ENCODE assay signal across 8 cellular contexts in genomic region chr9:83623634-83623991, GRCh38. TPM values are rescaled to one million over a fixed set of nuclear protein-coding genes. Genes with fewer than 3 reads are reported as not detected.
A peak's percentile ranks its signal among the peaks of the same experiment; 100 is the strongest.
DNase-seq lines count a peak whose midpoint lies in the region; ATAC-seq and TF ChIP-seq lines count a peak whose summit lies in the region.

No MANE protein-coding gene starts in this region.

- H2AFZ ChIP-seq in neuron (ENCODE audit: low read depth, low read length) = peak overlapping the region; percentile 56

- H3K9me3 Mint-ChIP-seq in activated naive CD4-positive, alpha-beta T cell treated with anti-CD3 and anti-CD28 coated beads, Interleukin-2, amount 10 ng/mL, durations not matched to agents 7 days and 5 days = no peaks in the 10 kb centered on the region

- H3K4me3 ChIP-seq in esophagus muscularis mucosa = peak overlapping the region; percentile 79 to 97 (median 94)
- peak overlapping the region; percentile 54 for H3K4me3 ChIP-seq in neuron (ENCODE audit: low read length)

- H3K27ac Mint-ChIP-seq in activated naive CD4-positive, alpha-beta T cell treated with anti-CD3 and anti-CD28 coated beads, Interleukin-2, amount 10 ng/mL, durations not matched to agents 7 days and 5 days = peak overlapping the region; percentile 96

- H3K27ac ChIP-seq in esophagus muscularis mucosa (replicated peaks in 1 of 4) = peak overlapping the region; percentile 87 to 92 (median 88)

- intact Hi-C loops in esophagus muscularis mucosa (cut with DNase I) (loop anchor here (2.0 to 5.0 kb wide), 2 partner anchors 83 to 294 kb away; partner anchors contain the start of gene UBQLN1), posterior vena cava (cut with DNase I) (no loop called here)

- 3% methylated on average over 5 of the region's 5 CpGs for WGBS in esophagus muscularis mucosa

- peak overlapping the region; percentile 90 for H3K4me3 Mint-ChIP-seq in activated naive CD4-positive, alpha-beta T cell treated with anti-CD3 and anti-CD28 coated beads, Interleukin-2, amount 10 ng/mL, durations not matched to agents 7 days and 5 days

- CTCF ChIA-PET in activated naive CD4-positive, alpha-beta T cell treated with anti-CD3 and anti-CD28 coated beads, Interleukin-2, amount 10 ng/mL, durations not matched to agents 7 days and 5 days (lab: Charles Lee) = interaction anchor here (0.7 to 3.1 kb wide), 5 partner anchors 9 to 289 kb away, joined by 3 to 19 read pairs (median 5); partner anchors contain the start of gene UBQLN1

- H3K4me1 ChIP-seq in esophagus muscularis mucosa (peaks cover 6 to 19% (median 15%) of the 10 kb centered on the region in 4 donors), neuron (ENCODE audit: insufficient read depth, low read length) (peaks cover 12% of the 10 kb centered on the region)

- TF ChIP-seq POLR2A in esophagus muscularis mucosa (IDR thresholded peaks at IDR 0.05; ENCODE audit: low read depth) = no peak

- H3K36me3 Mint-ChIP-seq in activated naive CD4-positive, alpha-beta T cell treated with anti-CD3 and anti-CD28 coated beads, Interleukin-2, amount 10 ng/mL, durations not matched to agents 7 days and 5 days = peaks cover 11% of the 10 kb centered on the region

- no peak for TF ChIP-seq EP300 in esophagus muscularis mucosa (IDR thresholded peaks at IDR 0.05)

- H3K9me3 ChIP-seq in esophagus muscularis mucosa (no peaks in the 10 kb centered on the region), neuron (ENCODE audit: low read length) (no peaks in the 10 kb centered on the region)

- TF ChIP-seq CTCF in esophagus muscularis mucosa (IDR thresholded peaks at IDR 0.05) = no peak

- DNase-seq in activated naive CD4-positive, alpha-beta T cell treated with anti-CD3 and anti-CD28 coated beads, Interleukin-2, amount 10 ng/mL, durations not matched to agents 7 days and 5 days = no peak
- no peak for DNase-seq in activated naive CD4-positive, alpha-beta T cell (lab: John Stamatoyannopoulos, UW)
- no peak for DNase-seq in esophagus muscularis mucosa (ENCODE audit: extremely low spot score)
- DNase-seq in foreskin melanocyte = no peak
- no peak for DNase-seq in posterior vena cava (ENCODE audit: low spot score)

- H3K27me3 ChIP-seq in esophagus muscularis mucosa (no peaks in the 10 kb centered on the region), neuron (ENCODE audit: insufficient read depth, low read length) (no peaks in the 10 kb centered on the region)

- peak; percentile 15 for ATAC-seq in HG03045 (IDR thresholded peaks at IDR 0.05; ENCODE audit: unreplicated experiment)
- ATAC-seq in SK-N-SH treated with all-trans-retinoic acid at 6 μM for 48 hours = peak; percentile 29

- H3K36me3 ChIP-seq in esophagus muscularis mucosa = peaks cover 0 to 19% (median 7%) of the 10 kb centered on the region in 4 donors
- H3K36me3 ChIP-seq in neuron (ENCODE audit: insufficient read depth, low read length) = peaks cover 4% of the 10 kb centered on the region

- H3K27me3 Mint-ChIP-seq in activated naive CD4-positive, alpha-beta T cell treated with anti-CD3 and anti-CD28 coated beads, Interleukin-2, amount 10 ng/mL, durations not matched to agents 7 days and 5 days = peaks cover 7% of the 10 kb centered on the region

- H3K4me1 Mint-ChIP-seq in activated naive CD4-positive, alpha-beta T cell treated with anti-CD3 and anti-CD28 coated beads, Interleukin-2, amount 10 ng/mL, durations not matched to agents 7 days and 5 days = peaks cover 28% of the 10 kb centered on the region

TF ChIP-seq in SK-N-SH treated with all-trans-retinoic acid at 6 μM for 48 hours, 23 proteins besides CTCF, POLR2A, EP300 and RAD21:
- TF ChIP-seq BACH2 (CRISPR knock-in tag; IDR thresholded peaks at IDR 0.05; ENCODE audit: borderline replicate concordance) = no peak
- TF ChIP-seq RARB (CRISPR knock-in tag; IDR thresholded peaks at IDR 0.05) = no peak
- no peak for TF ChIP-seq ISL1 (CRISPR knock-in tag; IDR thresholded peaks at IDR 0.05)
- TF ChIP-seq PPARA (CRISPR knock-in tag; IDR thresholded peaks at IDR 0.05; ENCODE audit: borderline replicate concordance) = no peak
- TF ChIP-seq CSRNP3 (CRISPR knock-in tag; IDR thresholded peaks at IDR 0.05) = no peak
- no peak for TF ChIP-seq ZFP3 (CRISPR knock-in tag; IDR thresholded peaks at IDR 0.05)
- TF ChIP-seq PATZ1 (CRISPR knock-in tag; IDR thresholded peaks at IDR 0.05; ENCODE audit: borderline replicate concordance) = no peak
- TF ChIP-seq OSR1 (CRISPR knock-in tag; IDR thresholded peaks at IDR 0.05) = no peak
- TF ChIP-seq SNAI2 (CRISPR knock-in tag; IDR thresholded peaks at IDR 0.05) = no peak
- TF ChIP-seq GLIS3 (CRISPR knock-in tag; IDR thresholded peaks at IDR 0.05) = no peak
- TF ChIP-seq TOX (CRISPR knock-in tag; IDR thresholded peaks at IDR 0.05; ENCODE audit: borderline replicate concordance) = no peak
- TF ChIP-seq POU6F1 (CRISPR knock-in tag; IDR thresholded peaks at IDR 0.05; ENCODE audit: borderline replicate concordance, low read depth) = no peak
- no peak for TF ChIP-seq TSHZ2 (CRISPR knock-in tag; IDR thresholded peaks at IDR 0.05)
- no peak for TF ChIP-seq CSDC2 (CRISPR knock-in tag; IDR thresholded peaks at IDR 0.05)
- TF ChIP-seq ZNF8 (CRISPR knock-in tag; IDR thresholded peaks at IDR 0.05) = no peak
- TF ChIP-seq ZC3H10 (CRISPR knock-in tag; IDR thresholded peaks at IDR 0.05) = no peak
- no peak for TF ChIP-seq ZNF70 (CRISPR knock-in tag; IDR thresholded peaks at IDR 0.05)
TF ChIP-seq in SK-N-SH treated with all-trans-retinoic acid at 6 μM for 48 hours: peak in this region for 0.

RNA-seq across cellular contexts. Expression of gene IDNK, which starts 0.7 kb away (rescaled TPM):
- 1 to 10 TPM; 4.6 to 9.3 (median 5.9) TPM for total RNA-seq in esophagus muscularis mucosa
- 1 to 10 TPM; 4.0 to 5.2 TPM for total RNA-seq in posterior vena cava
